ENCODE assay signal across 8 cellular contexts in genomic region chr6:116280161-116280959, GRCh38. TPM values are rescaled to one million over a fixed set of nuclear protein-coding genes. Genes with fewer than 3 reads are reported as not detected.
DNase-seq lines count a peak whose midpoint lies in the region; ATAC-seq and TF ChIP-seq lines count a peak whose summit lies in the region.

No MANE protein-coding gene starts in this region.

- H3K4me3 Mint-ChIP-seq in activated T-helper 17 cell treated with anti-CD3 and anti-CD28 coated beads, Interleukin-2, amount 50 U/mL, for 72 hours: peak overlapping the region; percentile 95

- H3K27me3 ChIP-seq in BLaER1 treated with 17β-estradiol and CSF1 and Interleukin-3, amounts not matched to agents 10 nM and 100 nM: no peaks in the 10 kb centered on the region
- H3K27me3 ChIP-seq in iPS-15b (ENCODE audit: control insufficient read depth, insufficient read depth, low read length) (no peaks in the 10 kb centered on the region), spleen (replicated peaks in 1 of 7) (no peaks in the 10 kb centered on the region)

- H3K4me2 ChIP-seq in BLaER1 treated with 17β-estradiol and CSF1 and Interleukin-3, amounts not matched to agents 10 nM and 100 nM: peak overlapping the region; percentile 77 to 97 (median 88)

- peak overlapping the region; percentile 72 to 97 (median 91) for H3K4me3 ChIP-seq in BLaER1 treated with 17β-estradiol and CSF1 and Interleukin-3, amounts not matched to agents 10 nM and 100 nM
- H3K4me3 ChIP-seq in Jurkat, Clone E6-1 (ENCODE audit: low read length): peak overlapping the region; percentile 83
- H3K4me3 ChIP-seq in iPS-15b (ENCODE audit: low read depth, low read length) (peak overlapping the region; percentile 95), spleen (peak overlapping the region; percentile 50 to 91 (median 81))

- WGBS in spleen, 5 donors: 10 to 15% (median 14%) methylated on average over 8 of the region's 8 CpGs

- no peaks in the 10 kb centered on the region for H3K9me3 ChIP-seq in BLaER1 treated with 17β-estradiol and CSF1 and Interleukin-3, amounts not matched to agents 10 nM and 100 nM (replicated peaks in 1 of 11)
- H3K9me3 ChIP-seq in iPS-15b (ENCODE audit: control insufficient read depth, insufficient read depth, low read length): no peaks in the 10 kb centered on the region
- no peaks in the 10 kb centered on the region for H3K9me3 ChIP-seq in spleen

- TF ChIP-seq POLR2A in spleen (IDR thresholded peaks at IDR 0.05): no peak

- H3K27ac Mint-ChIP-seq in activated T-helper 17 cell treated with anti-CD3 and anti-CD28 coated beads, Interleukin-2, amount 50 U/mL, for 72 hours: peak overlapping the region; percentile 100

- peak overlapping the region; percentile 91 to 98 (median 96) for H3K9ac ChIP-seq in BLaER1 treated with 17β-estradiol and CSF1 and Interleukin-3, amounts not matched to agents 10 nM and 100 nM
- H3K9ac ChIP-seq in iPS-15b (ENCODE audit: low read depth, low read length): peak overlapping the region; percentile 74

- intact Hi-C loops in spleen (cut with DNase I; ENCODE audit: low total_unique reads): loop anchor here (5.0 kb wide), 1 partner anchor 252 kb away; no protein-coding TSS in a partner anchor

- no peak for TF ChIP-seq CTCF in spleen (IDR thresholded peaks at IDR 0.05 in 8 of 11, conservative IDR thresholded peaks at IDR 0.05 in 3 of 11)

- peaks cover 19% of the 10 kb centered on the region for H3K4me1 Mint-ChIP-seq in activated T-helper 17 cell treated with anti-CD3 and anti-CD28 coated beads, Interleukin-2, amount 50 U/mL, for 72 hours

- peaks cover 40 to 55% (median 47%) of the 10 kb centered on the region in 10 experiments for H3K4me1 ChIP-seq in BLaER1 treated with 17β-estradiol and CSF1 and Interleukin-3, amounts not matched to agents 10 nM and 100 nM
- peaks cover 16% of the 10 kb centered on the region for H3K4me1 ChIP-seq in iPS-15b (ENCODE audit: control insufficient read depth, insufficient read depth, low read length)
- H3K4me1 ChIP-seq in spleen: peaks cover 34 to 78% (median 52%) of the 10 kb centered on the region in 6 donors

- peaks cover 0 to 33% (median 13%) of the 10 kb centered on the region in 11 experiments; a peak in 18 of 22 replicates for H3K36me3 ChIP-seq in BLaER1 treated with 17β-estradiol and CSF1 and Interleukin-3, amounts not matched to agents 10 nM and 100 nM
- H3K36me3 ChIP-seq in iPS-15b (ENCODE audit: control insufficient read depth, insufficient read depth, low read length) (peaks cover 6% of the 10 kb centered on the region), spleen (peaks cover 0 to 20% (median 6%) of the 10 kb centered on the region in 6 donors)

- H4K20me1 ChIP-seq in BLaER1 treated with 17β-estradiol and CSF1 and Interleukin-3, amounts not matched to agents 10 nM and 100 nM: peaks cover 35 to 42% (median 38%) of the 10 kb centered on the region in 11 experiments; a peak in 21 of 22 replicates

- no peaks in the 10 kb centered on the region for H3K9me3 Mint-ChIP-seq in activated T-helper 17 cell treated with anti-CD3 and anti-CD28 coated beads, Interleukin-2, amount 50 U/mL, for 72 hours

- ATAC-seq in activated T-helper 17 cell treated with anti-CD3 and anti-CD28 coated beads, Interleukin-2, amount 50 U/mL, for 72 hours (replicated peaks): no peak
- ATAC-seq in GM19328 (IDR thresholded peaks at IDR 0.05; ENCODE audit: unreplicated experiment) (no peak), GM19324 (IDR thresholded peaks at IDR 0.05; ENCODE audit: low FRiP score, unreplicated experiment) (no peak)
- ATAC-seq in activated CD4-positive, CD25-positive, alpha-beta regulatory T cell treated with anti-CD3 and anti-CD28 coated beads, Interleukin-2, amount 50 U/mL, for 24 hours: no peak

- H3K36me3 Mint-ChIP-seq in activated T-helper 17 cell treated with anti-CD3 and anti-CD28 coated beads, Interleukin-2, amount 50 U/mL, for 72 hours (ENCODE audit: low read depth): peaks cover 47% of the 10 kb centered on the region

- no peaks in the 10 kb centered on the region for H3K27me3 Mint-ChIP-seq in activated T-helper 17 cell treated with anti-CD3 and anti-CD28 coated beads, Interleukin-2, amount 50 U/mL, for 72 hours

- no peak for DNase-seq in Jurkat, Clone E6-1 (ENCODE audit: low read depth, low spot score)
- DNase-seq in spleen: no peak

- peak overlapping the region; percentile 85 to 97 (median 96) for H3K27ac ChIP-seq in BLaER1 treated with 17β-estradiol and CSF1 and Interleukin-3, amounts not matched to agents 10 nM and 100 nM
- peak overlapping the region; percentile 88 to 100 (median 99) for H3K27ac ChIP-seq in spleen

RNA-seq across cellular contexts. Expression of gene TSPYL1, which starts 0.6 kb away (rescaled TPM):
- 20.6 TPM for polyA plus RNA-seq in Jurkat, Clone E6-1 (2012; ENCODE audit: insufficient read depth, insufficient read length)
- 10 to 100 TPM; 47.9 to 64.6 TPM for total RNA-seq in activated T-helper 17 cell treated with anti-CD3 and anti-CD28 coated beads, Interleukin-2, amount 50 U/mL, for 72 hours
- 10 to 100 TPM; 63.1 to 97.7 (median 73.4) TPM for total RNA-seq in spleen
- polyA plus RNA-seq in spleen: 10 to 100 TPM; 28.7 to 41.7 (median 29.2) TPM

RNA-seq across cellular contexts. Expression of gene TSPYL4, which starts 26.5 kb away (rescaled TPM):
- 16.5 TPM for polyA plus RNA-seq in Jurkat, Clone E6-1 (2012; ENCODE audit: insufficient read depth, insufficient read length)
- total RNA-seq in activated T-helper 17 cell treated with anti-CD3 and anti-CD28 coated beads, Interleukin-2, amount 50 U/mL, for 72 hours: 10 to 100 TPM; 10.3 to 13.1 TPM
- total RNA-seq in spleen: 10 to 100 TPM; 11.2 to 19.0 (median 13.5) TPM
- polyA plus RNA-seq in spleen: 1 to 10 TPM; 7.2 to 7.8 (median 7.5) TPM
